8 cellular contexts compared by ENCODE assay signal in the genomic region with DNA sequence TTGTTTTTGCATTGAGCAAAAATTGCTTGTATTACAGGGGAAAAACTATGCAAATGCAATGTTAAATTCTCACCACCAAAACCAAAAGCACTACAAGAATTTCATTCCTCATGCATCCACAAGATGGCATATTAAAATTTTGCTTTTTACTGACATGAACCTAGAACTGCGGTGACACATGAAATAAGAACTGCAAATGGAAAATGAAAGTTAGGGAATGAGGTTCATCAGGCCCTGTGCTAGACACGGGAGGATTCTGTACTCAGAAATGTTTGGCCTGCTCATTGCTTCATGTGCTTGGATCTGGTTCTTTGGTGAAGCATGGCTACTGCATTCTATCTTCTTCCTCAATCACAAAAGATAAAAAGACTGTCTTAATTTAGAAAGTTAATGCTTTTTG. TPM values are rescaled to one million over a fixed set of nuclear protein-coding genes. Genes with fewer than 3 reads are reported as not detected.
DNase-seq lines count a peak whose midpoint lies in the region; ATAC-seq and TF ChIP-seq lines count a peak whose summit lies in the region.

No MANE protein-coding gene starts in this region.

- H3K27me3 ChIP-seq in BE2C, result no peaks in the 10 kb centered on the region

- H3K27me3 Mint-ChIP-seq in activated T-helper 2 cell treated with anti-CD3 and anti-CD28 coated beads, Interferon-gamma antibody, Interleukin-2, Interleukin-4, amounts not matched to agents 10 μg/mL and 5 μg/mL and 100 μg/mL, durations not matched to agents 14 hours and 24 hours and 36 hours (ENCODE audit: low read depth), result no peaks in the 10 kb centered on the region
- H3K27me3 Mint-ChIP-seq in glutamatergic neuron (ENCODE audit: unreplicated experiment), result peaks cover 2% of the 10 kb centered on the region

- TF ChIP-seq POLR2A in NB4 (IDR thresholded peaks at IDR 0.05; ENCODE audit: extremely low read depth, insufficient read length), result no peak

- intact Hi-C loops in activated T-helper 2 cell treated with anti-CD3 and anti-CD28 coated beads, Interferon-gamma antibody, Interleukin-2, Interleukin-4, amounts not matched to agents 10 μg/mL and 5 μg/mL and 100 μg/mL, durations not matched to agents 14 hours and 24 hours and 36 hours (cut with micrococcal nuclease), result loop anchor here (1.0 to 5.0 kb wide), 5 partner anchors 21 to 301 kb away; no protein-coding TSS in a partner anchor

- no peaks in the 10 kb centered on the region for H3K36me3 Mint-ChIP-seq in activated T-helper 2 cell treated with anti-CD3 and anti-CD28 coated beads, Interferon-gamma antibody, Interleukin-2, Interleukin-4, amounts not matched to agents 10 μg/mL and 5 μg/mL and 100 μg/mL, durations not matched to agents 14 hours and 24 hours and 36 hours (ENCODE audit: low read depth)
- no peaks in the 10 kb centered on the region for H3K36me3 Mint-ChIP-seq in glutamatergic neuron (ENCODE audit: unreplicated experiment)

- H3K9me3 ChIP-seq in BE2C, result no peaks in the 10 kb centered on the region

- peaks cover 5% of the 10 kb centered on the region; the same call in 1 of the 2 replicates for H3K4me1 ChIP-seq in BE2C

- peak overlapping the region; percentile 58 for H3K4me3 Mint-ChIP-seq in activated T-helper 2 cell treated with anti-CD3 and anti-CD28 coated beads, Interferon-gamma antibody, Interleukin-2, Interleukin-4, amounts not matched to agents 10 μg/mL and 5 μg/mL and 100 μg/mL, durations not matched to agents 14 hours and 24 hours and 36 hours (ENCODE audit: low read depth)
- no peak overlapping the region for H3K4me3 Mint-ChIP-seq in glutamatergic neuron (ENCODE audit: unreplicated experiment)

- TF ChIP-seq CTCF in BE2C (IDR thresholded peaks at IDR 0.05; ENCODE audit: low read depth, low read length), result peak; percentile 60
- TF ChIP-seq CTCF in GM13976 (IDR thresholded peaks at IDR 0.05; ENCODE audit: borderline replicate concordance, control extremely low read depth, extremely low read depth, insufficient read depth, missing control alignments), result peak; percentile 43
- TF ChIP-seq CTCF in NB4 (IDR thresholded peaks at IDR 0.05; ENCODE audit: low read depth, low read length), result peak; percentile 34
- peak; percentile 12 for TF ChIP-seq CTCF in glutamatergic neuron (IDR thresholded peaks at IDR 0.05; ENCODE audit: partially characterized antibody, unreplicated experiment)

- H3K36me3 ChIP-seq in BE2C, result no peaks in the 10 kb centered on the region

- H3K4me1 Mint-ChIP-seq in activated T-helper 2 cell treated with anti-CD3 and anti-CD28 coated beads, Interferon-gamma antibody, Interleukin-2, Interleukin-4, amounts not matched to agents 10 μg/mL and 5 μg/mL and 100 μg/mL, durations not matched to agents 14 hours and 24 hours and 36 hours (ENCODE audit: low read depth), result peaks cover 22% of the 10 kb centered on the region
- H3K4me1 Mint-ChIP-seq in glutamatergic neuron (ENCODE audit: low read depth, unreplicated experiment), result no peaks in the 10 kb centered on the region

- no peak for DNase-seq in BE2C
- DNase-seq in GM13976 (ENCODE audit: low spot score), result peak; percentile 47
- DNase-seq in NB4 (ENCODE audit: low read depth), result peak; percentile 69
- DNase-seq in activated T-helper 2 cell treated with anti-CD3 and anti-CD28 coated beads, Interferon-gamma antibody, Interleukin-2, Interleukin-4, amounts not matched to agents 10 μg/mL and 5 μg/mL and 100 μg/mL, durations not matched to agents 14 hours and 24 hours and 36 hours (ENCODE audit: low spot score), result peak; percentile 15
- DNase-seq in glutamatergic neuron, result no peak
- DNase-seq in retina, result peak; percentile 3
- DNase-seq in NCI-H345 (lab: John Stamatoyannopoulos, UW), result no peak

- H3K4me3 ChIP-seq in BE2C (ENCODE audit: low read depth, low read length) (no peak overlapping the region), NB4 (ENCODE audit: low read depth, low read length) (no peak overlapping the region)

- no peaks in the 10 kb centered on the region for H3K9me3 Mint-ChIP-seq in activated T-helper 2 cell treated with anti-CD3 and anti-CD28 coated beads, Interferon-gamma antibody, Interleukin-2, Interleukin-4, amounts not matched to agents 10 μg/mL and 5 μg/mL and 100 μg/mL, durations not matched to agents 14 hours and 24 hours and 36 hours
- no peaks in the 10 kb centered on the region for H3K9me3 Mint-ChIP-seq in glutamatergic neuron (ENCODE audit: unreplicated experiment)

- peak; percentile 92 for ATAC-seq in HG02678 (IDR thresholded peaks at IDR 0.05; ENCODE audit: unreplicated experiment)

- H3K27ac Mint-ChIP-seq in activated T-helper 2 cell treated with anti-CD3 and anti-CD28 coated beads, Interferon-gamma antibody, Interleukin-2, Interleukin-4, amounts not matched to agents 10 μg/mL and 5 μg/mL and 100 μg/mL, durations not matched to agents 14 hours and 24 hours and 36 hours, result peak overlapping the region; percentile 76
- no peak overlapping the region for H3K27ac Mint-ChIP-seq in glutamatergic neuron (ENCODE audit: unreplicated experiment)

- in situ Hi-C loops in GM13976 (cut with MboI; ENCODE audit: low sequenced_read_pairs, unreplicated experiment), result no loop called here

RNA-seq across cellular contexts. Expression of gene RFK, which starts 9.1 kb away (rescaled TPM):
- 20.6 TPM for polyA plus RNA-seq in BE2C (2012; ENCODE audit: insufficient read depth, insufficient read length, low read depth)
- 14.9 and 17.1 TPM in 2 replicates for total RNA-seq in activated T-helper 2 cell treated with anti-CD3 and anti-CD28 coated beads, Interferon-gamma antibody, Interleukin-2, Interleukin-4, amounts not matched to agents 10 μg/mL and 5 μg/mL and 100 μg/mL, durations not matched to agents 14 hours and 24 hours and 36 hours
- 12.7 TPM for total RNA-seq in glutamatergic neuron (ENCODE audit: unreplicated experiment)

RNA-seq across cellular contexts. Expression of gene GCNT1, which starts 55.6 kb away (rescaled TPM):
- 0.11 TPM for polyA plus RNA-seq in BE2C (2012; ENCODE audit: insufficient read depth, insufficient read length, low read depth)
- 12.1 and 15.0 TPM in 2 replicates for total RNA-seq in activated T-helper 2 cell treated with anti-CD3 and anti-CD28 coated beads, Interferon-gamma antibody, Interleukin-2, Interleukin-4, amounts not matched to agents 10 μg/mL and 5 μg/mL and 100 μg/mL, durations not matched to agents 14 hours and 24 hours and 36 hours
- total RNA-seq in glutamatergic neuron (ENCODE audit: unreplicated experiment), result 1.2 TPM

Comparison
In these comparisons a context has a peak if more than half of its experiments do, and no peak if none do; other contexts are left out.
1. DNase-seq: peak in GM13976 (single experiment), NB4 (single experiment), activated T-helper 2 cell treated with anti-CD3 and anti-CD28 coated beads, Interferon-gamma antibody, Interleukin-2, Interleukin-4, amounts not matched to agents 10 μg/mL and 5 μg/mL and 100 μg/mL, durations not matched to agents 14 hours and 24 hours and 36 hours (single experiment) and retina (single experiment); none in BE2C (single experiment), glutamatergic neuron (single experiment) and NCI-H345 (single experiment).
2. Peak in every context shown above with its lines, with median percentiles within 50 percentile points of each other: CTCF ChIP-seq.